1 cellular context compared by ENCODE assay signal in genomic region chr7:100667331-100668068, GRCh38.
TF ChIP-seq lines count a peak whose summit lies in the region.

No MANE protein-coding gene starts in this region.

TF ChIP-seq in GM12878, 131 proteins besides CTCF, POLR2A, EP300 and RAD21:
- TF ChIP-seq BCL3 (IDR thresholded peaks at IDR 0.05; ENCODE audit: borderline replicate concordance, insufficient read depth, low read depth, low read length, poor library complexity, severe bottlenecking) (no peak), ZBTB33 (IDR thresholded peaks at IDR 0.05) (no peak), ATF7 (IDR thresholded peaks at IDR 0.05; ENCODE audit: low read depth) (peak; percentile 29; the same call in 1 of the 2 replicates), USF1 (IDR thresholded peaks at IDR 0.05; ENCODE audit: borderline replicate concordance, extremely low read length, insufficient read depth, low read depth, low read length) (no peak), PRDM15 (CRISPR knock-in tag; IDR thresholded peaks at IDR 0.05) (no peak), SREBF2 (IDR thresholded peaks at IDR 0.05; ENCODE audit: low read length) (no peak), SPI1 (IDR thresholded peaks at IDR 0.05; ENCODE audit: borderline replicate concordance, insufficient read depth, low read depth, low read length) (peak; percentile 66; the same call in 1 of the 2 replicates)
